Comparison of ENCODE assay signal across 22 cellular contexts in genomic region chr7:84906889-84907288, GRCh38.
"Had no signal": no experiment of that assay in that cellular context is flagged by ENCODE, and none has a peak within 500 bp of the region (broad histone marks: within the 10 kb centered on the region; RNA-seq: fewer than 3 reads in every experiment).

No MANE protein-coding gene starts in this region.

- H3K27me3 ChIP-seq: dorsolateral prefrontal cortex, esophagus muscularis mucosa, foreskin keratinocyte, heart right ventricle, left lung had no signal

- H3K4me3 Mint-ChIP-seq: naive thymus-derived CD4-positive, alpha-beta T cell had no signal

- DNase-seq: dermis blood vessel endothelial cell; dorsolateral prefrontal cortex; effector CD4-positive, alpha-beta T cell; effector memory CD4-positive, alpha-beta T cell; foreskin keratinocyte; glutamatergic neuron; heart right ventricle; hippocampal formation; left cardiac atrium; left lung; left ventricle myocardium superior; lower lobe of right lung; mesenchymal stem cell; midbrain; naive thymus-derived CD4-positive, alpha-beta T cell had no signal

- H3K27ac Mint-ChIP-seq: naive thymus-derived CD4-positive, alpha-beta T cell had no signal

- H3K27ac ChIP-seq: coronary artery, dorsolateral prefrontal cortex, foreskin keratinocyte, heart right ventricle, left lung, lower lobe of right lung had no signal

- H3K36me3 Mint-ChIP-seq: naive thymus-derived CD4-positive, alpha-beta T cell had no signal

- H3K36me3 ChIP-seq: esophagus muscularis mucosa, heart right ventricle, left lung, lower lobe of right lung had no signal

- H3K4me1 Mint-ChIP-seq: naive thymus-derived CD4-positive, alpha-beta T cell had no signal

- FAIRE-seq: colon, endothelial cell of umbilical vein, frontal cortex, islet of Langerhans, keratinocyte had no signal

- ATAC-seq: foreskin keratinocyte; heart right ventricle; left cardiac atrium; left lung; left ventricle myocardium superior; lower lobe of right lung; naive thymus-derived CD4-positive, alpha-beta T cell had no signal

- H3K9me3 ChIP-seq: esophagus muscularis mucosa, heart right ventricle, left lung, lower lobe of right lung had no signal

- H3K4me1 ChIP-seq: foreskin keratinocyte, left lung, lower lobe of right lung had no signal

- H3K4me3 ChIP-seq: coronary artery, dorsolateral prefrontal cortex, esophagus muscularis mucosa, heart right ventricle, left lung, lower lobe of right lung had no signal
